ENCODE assay signal across 19 cellular contexts in genomic region chr1:40906781-40907400, GRCh38. TPM values are rescaled to one million over a fixed set of nuclear protein-coding genes. Genes with fewer than 3 reads are reported as not detected.
DNase-seq lines count a peak whose midpoint lies in the region; ATAC-seq and TF ChIP-seq lines count a peak whose summit lies in the region.
"Had no signal": no experiment of that assay in that cellular context is flagged by ENCODE, and none has a peak within 500 bp of the region (broad histone marks: within the 10 kb centered on the region; RNA-seq: fewer than 3 reads in every experiment).

No MANE protein-coding gene starts in this region.

- BruUV-seq in HCT116 (replicated peaks; lab: Mats Ljungman, UMichigan) (no TSS peak), PC-3 (replicated peaks; lab: Mats Ljungman, UMichigan) (no TSS peak)

- H3K27ac Mint-ChIP-seq in CD14-positive monocyte = peak overlapping the region; percentile 60 to 83 (median 73)
- no peak overlapping the region for H3K27ac Mint-ChIP-seq in activated naive CD4-positive, alpha-beta T cell treated with anti-CD3 and anti-CD28 coated beads for 36 hours
- H3K27ac Mint-ChIP-seq: CD4-positive, CD25-positive, alpha-beta regulatory T cell; H9 had no signal

- peaks cover 5 to 31% of the 10 kb centered on the region in 2 experiments for H3K4me1 ChIP-seq in HCT116 (ENCODE audit: control insufficient read depth in 1 of 2, insufficient read depth in 2 of 2, low read length in 2 of 2)
- H3K4me1 ChIP-seq in PC-3 (ENCODE audit: insufficient read depth, low read length) = peaks cover 23% of the 10 kb centered on the region

- no peaks in the 10 kb centered on the region for H3K9me2 ChIP-seq in HCT116 (ENCODE audit: insufficient read depth)
- H3K9me2 ChIP-seq in PC-3 (replicated peaks; ENCODE audit: low read length) = no peaks in the 10 kb centered on the region

- CTCF ChIA-PET in HCT116 (lab: Charles Lee) = no interaction called here
- CTCF ChIA-PET in PC-3 (lab: Charles Lee) = no interaction called here
- CTCF ChIA-PET in activated naive CD4-positive, alpha-beta T cell treated with anti-CD3 and anti-CD28 coated beads for 36 hours (lab: Charles Lee) = no interaction called here

- no peak overlapping the region for H3K9ac ChIP-seq in HCT116 (ENCODE audit: low read length)
- no peak overlapping the region for H3K9ac ChIP-seq in PC-3 (ENCODE audit: low read length)

- no peak for ATAC-seq in HCT116
- ATAC-seq in PC-3 = no peak
- no peak for ATAC-seq in HG03159 (IDR thresholded peaks at IDR 0.05; ENCODE audit: unreplicated experiment)

- H3K9me3 ChIP-seq in HCT116 (ENCODE audit: control insufficient read depth in 1 of 2, insufficient read depth in 1 of 2, low read depth in 1 of 2, low read length in 2 of 2) (no peaks in the 10 kb centered on the region), PC-3 (ENCODE audit: low read length) (no peaks in the 10 kb centered on the region)

- RAD21 ChIA-PET in HCT116 (lab: Charles Lee; ENCODE audit: low non-redundant PET in 1 of 2, low total read pairs in 2 of 2, uncharacterized antibody in 2 of 2, unreplicated experiment in 2 of 2) = no interaction called here

- POLR2A ChIA-PET in HCT116 (lab: Charles Lee) (no interaction called here), PC-3 (lab: Charles Lee; ENCODE audit: unreplicated experiment) (no interaction called here)

- H3K9me3 Mint-ChIP-seq in CD14-positive monocyte = no peaks in the 10 kb centered on the region
- H3K9me3 Mint-ChIP-seq in activated naive CD4-positive, alpha-beta T cell treated with anti-CD3 and anti-CD28 coated beads for 36 hours = no peaks in the 10 kb centered on the region
- H3K9me3 Mint-ChIP-seq: CD4-positive, CD25-positive, alpha-beta regulatory T cell; H9 had no signal

- H3K27ac ChIP-seq in HCT116 (ENCODE audit: low read depth, low read length) (no peak overlapping the region), PC-3 (ENCODE audit: low read length) (peak overlapping the region; percentile 12; the same call in 1 of the 2 replicates), epithelial cell of prostate (peak overlapping the region; percentile 35)
- H3K27ac ChIP-seq: SK-N-MC had no signal

- intact Hi-C loops in CD14-positive monocyte (cut with micrococcal nuclease) = no loop called here
- intact Hi-C loops in HCT116 (cut with micrococcal nuclease) = no loop called here
- intact Hi-C loops in PC-3 (cut with micrococcal nuclease) = no loop called here
- intact Hi-C loops in activated naive CD4-positive, alpha-beta T cell treated with anti-CD3 and anti-CD28 coated beads for 36 hours (cut with micrococcal nuclease) = no loop called here

- TF ChIP-seq RAD21 in HCT116 (IDR thresholded peaks at IDR 0.05; ENCODE audit: low read depth) = no peak

- no peaks in the 10 kb centered on the region for H3K36me3 ChIP-seq in HCT116 (ENCODE audit: control insufficient read depth in 1 of 2, insufficient read depth in 2 of 2, low read length in 2 of 2)
- H3K36me3 ChIP-seq in PC-3 (ENCODE audit: low read depth, low read length) = no peaks in the 10 kb centered on the region

- peaks cover 0 to 2% of the 10 kb centered on the region in 2 donors for H3K36me3 Mint-ChIP-seq in CD14-positive monocyte
- H3K36me3 Mint-ChIP-seq in activated naive CD4-positive, alpha-beta T cell treated with anti-CD3 and anti-CD28 coated beads for 36 hours (ENCODE audit: low read depth) = no peaks in the 10 kb centered on the region
- H3K36me3 Mint-ChIP-seq: CD4-positive, CD25-positive, alpha-beta regulatory T cell had no signal

- H3K4me3 Mint-ChIP-seq in CD14-positive monocyte = no peak overlapping the region
- H3K4me3 Mint-ChIP-seq in activated naive CD4-positive, alpha-beta T cell treated with anti-CD3 and anti-CD28 coated beads for 36 hours = no peak overlapping the region
- H3K4me3 Mint-ChIP-seq: CD4-positive, CD25-positive, alpha-beta regulatory T cell; H9 had no signal

- no peak for TF ChIP-seq POLR2A in HCT116 (IDR thresholded peaks at IDR 0.05; ENCODE audit: borderline replicate concordance, extremely low read depth, insufficient read depth, insufficient read length)

- peaks cover 0 to 4% (median 3%) of the 10 kb centered on the region in 3 donors for H3K27me3 Mint-ChIP-seq in CD14-positive monocyte (ENCODE audit: low read depth in 3 of 3)
- H3K27me3 Mint-ChIP-seq in activated naive CD4-positive, alpha-beta T cell treated with anti-CD3 and anti-CD28 coated beads for 36 hours (ENCODE audit: low read depth) = no peaks in the 10 kb centered on the region

- H3K4me2 ChIP-seq in HCT116 (ENCODE audit: low read length) (no peak overlapping the region), PC-3 (ENCODE audit: low read length) (no peak overlapping the region)

- no peaks in the 10 kb centered on the region for H3K79me2 ChIP-seq in HCT116 (ENCODE audit: insufficient read depth, low read length)
- H3K79me2 ChIP-seq in PC-3 (ENCODE audit: low read length) = no peaks in the 10 kb centered on the region

- H3F3A ChIP-seq in PC-3 (ENCODE audit: low read length, unreplicated experiment) = no peaks in the 10 kb centered on the region

- H4K20me1 ChIP-seq in HCT116 (ENCODE audit: insufficient read depth) (no peaks in the 10 kb centered on the region), PC-3 (ENCODE audit: low read length) (no peaks in the 10 kb centered on the region)

- H3K4me3 ChIP-seq in HCT116 (replicated peaks in 1 of 2; ENCODE audit: low read depth in 1 of 2, low read length in 2 of 2) (no peak overlapping the region), PC-3 (ENCODE audit: low read length) (no peak overlapping the region)
- H3K4me3 ChIP-seq: SK-N-MC had no signal

- peaks cover 45% of the 10 kb centered on the region for H3K4me1 Mint-ChIP-seq in CD14-positive monocyte
- H3K4me1 Mint-ChIP-seq in activated naive CD4-positive, alpha-beta T cell treated with anti-CD3 and anti-CD28 coated beads for 36 hours (ENCODE audit: low read depth) = no peaks in the 10 kb centered on the region
- H3K4me1 Mint-ChIP-seq: CD4-positive, CD25-positive, alpha-beta regulatory T cell; H9 had no signal

- H3K27me3 ChIP-seq in HCT116 (ENCODE audit: insufficient read depth, low read length) (no peaks in the 10 kb centered on the region), PC-3 (ENCODE audit: low read length) (no peaks in the 10 kb centered on the region)

- TF ChIP-seq CTCF in CD14-positive monocyte (IDR thresholded peaks at IDR 0.05) (no peak), HCT116 (IDR thresholded peaks at IDR 0.05 in 2 of 3, conservative IDR thresholded peaks at IDR 0.05 in 1 of 3; ENCODE audit: borderline replicate concordance in 1 of 3, insufficient read depth in 1 of 3, low read depth in 2 of 3, low read length in 2 of 3) (no peak), PC-3 (conservative IDR thresholded peaks at IDR 0.05; ENCODE audit: low read depth, low read length) (no peak)

- DNase-seq in CD14-positive monocyte (ENCODE audit: low spot score) = no peak
- no peak for DNase-seq in HCT116 (ENCODE audit: low read depth, low spot score)
- peak; percentile 53 for DNase-seq in PC-3
- DNase-seq in epithelial cell of prostate (ENCODE audit: low read depth, low spot score) = no peak
- DNase-seq in activated naive CD4-positive, alpha-beta T cell treated with anti-CD3 and anti-CD28 coated beads for 36 hours = no peak
- DNase-seq in superior temporal gyrus (ENCODE audit: extremely low spot score) = no peak
- DNase-seq: ACHN; AML-193; CD4-positive, CD25-positive, alpha-beta regulatory T cell; DMS53; H9; KBM-7; NCI-H187; NCI-H226; NCI-H524 treated with DMSO at 0.1 percent for 48 hours; OCI-M1; T-helper 1 cell had no signal

- H2AFZ ChIP-seq in HCT116 (ENCODE audit: low read depth, low read length, poor library complexity, severe bottlenecking) (peak overlapping the region; percentile 45), PC-3 (ENCODE audit: low read length) (peak overlapping the region; percentile 18; the same call in 1 of the 2 replicates)

TF ChIP-seq in HCT116, 20 proteins besides CTCF, POLR2A, EP300 and RAD21 (continues in another document):
- no peak for TF ChIP-seq EZH2 (IDR thresholded peaks at IDR 0.05)
- no peak for TF ChIP-seq CEBPB (IDR thresholded peaks at IDR 0.05; ENCODE audit: low read depth)
- TF ChIP-seq ZBTB33 (IDR thresholded peaks at IDR 0.05; ENCODE audit: extremely low read depth, insufficient replicate concordance, low read length) = no peak
- TF ChIP-seq POLR2AphosphoS5 (IDR thresholded peaks at IDR 0.05; ENCODE audit: low read depth, low read length) = no peak
- TF ChIP-seq SRF (IDR thresholded peaks at IDR 0.05; ENCODE audit: low read depth) = no peak
- TF ChIP-seq EZH2phosphoT487 (IDR thresholded peaks at IDR 0.05; ENCODE audit: borderline replicate concordance) = no peak
- TF ChIP-seq ZFX (IDR thresholded peaks at IDR 0.05) = no peak
- no peak for TF ChIP-seq ELF1 (IDR thresholded peaks at IDR 0.05; ENCODE audit: borderline replicate concordance, low read depth)
- TF ChIP-seq SP1 (IDR thresholded peaks at IDR 0.05; ENCODE audit: low read depth) = no peak
- TF ChIP-seq MAX (IDR thresholded peaks at IDR 0.05) = no peak
- no peak for TF ChIP-seq SIN3A (IDR thresholded peaks at IDR 0.05; ENCODE audit: low read depth)
- TF ChIP-seq EGR1 (IDR thresholded peaks at IDR 0.05; ENCODE audit: low read depth) = no peak
- TF ChIP-seq CBX3 (IDR thresholded peaks at IDR 0.05; ENCODE audit: low read depth) = no peak

RNA-seq across cellular contexts. Expression of gene CITED4, which starts 44.7 kb away (rescaled TPM):
- polyA plus RNA-seq in CD14-positive monocyte = 10 to 100 TPM in 1 of 2 donors, 1 to 10 TPM in 1; 2.4 to 18.8 TPM
- total RNA-seq in HCT116 (2021; ENCODE audit: unreplicated experiment) (7.8 TPM), PC-3 (2014; rRNA removed) (10.6 and 12.0 TPM in 2 replicates)
- 4.3 and 6.8 TPM in 2 replicates for polyA plus RNA-seq in HCT116 (2012)
- 1 to 10 TPM; 2.4 TPM for total RNA-seq in activated naive CD4-positive, alpha-beta T cell treated with anti-CD3 and anti-CD28 coated beads for 36 hours
